Comparison of ENCODE assay signal across 1 cellular context in genomic region chr5:145221416-145221815, GRCh38.
TF ChIP-seq lines count a peak whose summit lies in the region.

No MANE protein-coding gene starts in this region.

TF ChIP-seq in SK-N-SH treated with all-trans-retinoic acid at 6 μM for 48 hours, 23 proteins besides CTCF, POLR2A, EP300 and RAD21 (continued from another document):
- no peak for TF ChIP-seq ZNF8 (CRISPR knock-in tag; IDR thresholded peaks at IDR 0.05)
